21 cellular contexts compared by ENCODE assay signal in the genomic region with DNA sequence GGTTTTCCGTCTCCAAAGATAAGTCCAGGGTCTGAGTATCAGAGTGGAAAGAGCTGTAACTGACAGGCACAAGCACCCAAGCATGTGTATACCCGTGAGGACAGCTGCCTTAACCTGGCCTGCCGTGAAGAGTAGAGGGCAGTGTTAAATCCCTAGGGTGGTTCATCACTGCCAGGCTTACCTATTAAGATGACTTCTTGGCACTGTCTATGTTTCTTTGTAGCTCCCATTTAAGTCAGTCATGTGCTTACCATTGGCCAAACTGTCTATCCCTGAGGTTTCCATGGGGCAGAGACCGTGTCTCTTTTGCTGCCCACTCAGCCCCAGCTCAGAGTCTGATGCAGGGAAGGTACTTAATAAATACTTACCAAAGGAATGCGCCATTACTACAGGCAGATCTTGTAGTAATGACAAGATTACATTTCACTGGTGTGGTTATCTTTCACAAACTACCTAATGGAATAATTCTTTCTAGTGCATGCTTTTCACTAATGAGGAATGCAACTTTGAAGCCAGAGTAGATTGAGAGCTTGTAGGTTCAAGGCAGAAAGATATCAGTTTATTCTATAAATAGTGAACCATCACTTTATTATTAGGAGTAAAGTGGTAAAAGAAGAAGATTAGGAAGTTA.
"Had no signal": no experiment of that assay in that cellular context is flagged by ENCODE, and none has a peak within 500 bp of the region (broad histone marks: within the 10 kb centered on the region; RNA-seq: fewer than 3 reads in every experiment).

No MANE protein-coding gene starts in this region.

- H3K27ac ChIP-seq: KMS-11, RWPE1, SJSA1 had no signal

- H3K36me3 ChIP-seq: SJSA1 had no signal

- H3K9me3 ChIP-seq: SJSA1 had no signal

- DNase-seq: activated CD4-positive, alpha-beta T cell treated with anti-CD3 and anti-CD28 coated beads for 48 hours; activated CD4-positive, alpha-beta T cell treated with anti-CD3 and anti-CD28 coated beads, Interleukin-2, amount 50 U/mL, for 4 hours; activated CD4-positive, CD25-positive, alpha-beta regulatory T cell treated with anti-CD3 and anti-CD28 coated beads, Interleukin-2, amount 50 U/mL, for 72 hours; activated CD8-positive, alpha-beta memory T cell treated with anti-CD3 and anti-CD28 coated beads, Interleukin-2, amount 10 ng/mL, durations not matched to agents 7 days and 5 days; activated effector memory CD4-positive, alpha-beta T cell treated with anti-CD3 and anti-CD28 coated beads, Interleukin-2, amount 50 U/mL, for 16 hours; activated naive CD4-positive, alpha-beta T cell treated with anti-CD3 and anti-CD28 coated beads for 36 hours; activated T-cell treated with anti-CD3 and anti-CD28 coated beads, Interleukin-2, amount 50 U/mL, for 4 hours; NCI-H1092; NCI-H1417; NCI-H1930; NCI-H510A treated with DMSO at 0.1 percent for 48 hours; NCI-H69; NK-92 treated with Interleukin-12 subunit alpha and Interleukin-12 subunit beta, amount 100 ng/mL, for 24 hours; OCI-M1; SHP77; T-helper 17 cell; T-helper 9 cell had no signal

- H3K4me3 ChIP-seq: SJSA1 had no signal

- H3K27me3 ChIP-seq: SJSA1 had no signal

- ATAC-seq: activated CD8-positive, alpha-beta memory T cell treated with anti-CD3 and anti-CD28 coated beads, Interleukin-2, amount 10 ng/mL, durations not matched to agents 7 days and 5 days; activated T-cell treated with anti-CD3 and anti-CD28 coated beads, Interleukin-2, amount 50 U/mL, for 4 hours; Panc1; T-helper 17 cell had no signal

- H3K9ac ChIP-seq: KMS-11 had no signal

- H3K4me2 ChIP-seq: KMS-11 had no signal
